In the genomic region with DNA sequence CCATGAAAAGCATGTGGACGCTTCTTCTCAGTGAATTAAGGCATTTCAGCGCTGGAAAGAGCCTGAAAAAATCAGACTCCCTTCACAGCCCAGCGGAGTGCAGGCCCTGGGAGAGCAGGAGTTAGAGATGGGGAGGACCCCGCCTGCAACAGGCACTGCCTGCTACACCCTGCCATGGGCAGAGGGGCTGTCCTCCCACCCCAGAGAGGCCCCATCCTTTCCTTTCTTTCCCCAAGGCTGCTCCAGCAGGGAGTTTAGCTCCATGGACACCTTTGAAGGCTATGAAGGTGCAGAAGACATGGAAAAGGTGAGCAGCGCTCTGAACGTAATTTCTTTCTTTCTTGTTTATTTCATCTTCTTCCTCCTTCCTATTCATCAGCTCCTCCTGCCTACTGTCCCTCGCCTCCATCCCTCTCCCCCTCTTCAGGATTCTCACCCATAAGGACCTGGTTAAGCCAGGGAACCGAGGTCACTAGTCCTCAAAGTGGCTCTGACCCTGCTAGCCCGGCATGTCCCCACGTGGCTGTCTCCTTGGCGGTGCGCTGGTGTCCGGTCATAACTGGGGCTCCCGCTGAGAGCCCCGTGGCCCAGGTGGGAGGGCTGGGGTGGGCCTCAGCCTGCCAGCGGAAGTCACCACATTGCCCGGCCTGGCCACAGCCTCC, we compare ENCODE assay signal across 9 cellular contexts. TPM values are rescaled to one million over a fixed set of nuclear protein-coding genes. Genes with fewer than 3 reads are reported as not detected.
DNase-seq lines count a peak whose midpoint lies in the region; ATAC-seq, FAIRE-seq and TF ChIP-seq lines count a peak whose summit lies in the region.
"Had no signal": no experiment of that assay in that cellular context is flagged by ENCODE, and none has a peak within 500 bp of the region (broad histone marks: within the 10 kb centered on the region; RNA-seq: fewer than 3 reads in every experiment).

No MANE protein-coding gene starts in this region.

- H3K9ac ChIP-seq in OCI-LY1 (ENCODE audit: low read length) (peak overlapping the region; percentile 88), colonic mucosa (ENCODE audit: low read depth in 2 of 2, low read length in 2 of 2) (peak overlapping the region in 1 of 2 donors; percentile 81)

- peaks cover 46 to 47% of the 10 kb centered on the region in 2 donors for H3K27me3 Mint-ChIP-seq in natural killer cell (ENCODE audit: low read depth in 2 of 2)

- no peaks in the 10 kb centered on the region for H4K20me1 ChIP-seq in OCI-LY1 (ENCODE audit: insufficient read depth, low read length)

- H3K4me1 ChIP-seq in OCI-LY1 (ENCODE audit: insufficient read depth, low read length, severe bottlenecking) (peaks cover 38% of the 10 kb centered on the region), colonic mucosa (no peaks in the 10 kb centered on the region)

- no peak for TF ChIP-seq CTCF in OCI-LY1 (IDR thresholded peaks at IDR 0.05; ENCODE audit: low read length)
- no peak for TF ChIP-seq CTCF in colonic mucosa (IDR thresholded peaks at IDR 0.05)
- TF ChIP-seq CTCF in natural killer cell (IDR thresholded peaks at IDR 0.05): no peak

- H3K4me2 ChIP-seq in OCI-LY1 (ENCODE audit: low read length): peak overlapping the region; percentile 92

- H3K27me3 ChIP-seq in OCI-LY1 (ENCODE audit: insufficient read depth, low read length) (peaks cover 13% of the 10 kb centered on the region), colonic mucosa (peaks cover 26% of the 10 kb centered on the region)

- DNase-seq in Caki2 (ENCODE audit: low read depth) (peak; percentile 10), colonic mucosa (peak; percentile 32), natural killer cell (no peak), NCI-H1436 (lab: John Stamatoyannopoulos, UW) (no peak), H54 (ENCODE audit: insufficient read length, low spot score) (no peak), NCI-H345 (lab: John Stamatoyannopoulos, UW) (no peak)

- H3K4me3 Mint-ChIP-seq in natural killer cell: peak overlapping the region; percentile 79

- H2AFZ ChIP-seq in OCI-LY1 (ENCODE audit: low read length): no peak overlapping the region

- H3K4me3 ChIP-seq in OCI-LY1 (ENCODE audit: low read depth, low read length, poor library complexity, severe bottlenecking) (peak overlapping the region; percentile 70), colonic mucosa (peak overlapping the region; percentile 56)

- no peaks in the 10 kb centered on the region for H3K36me3 Mint-ChIP-seq in natural killer cell

- H3K36me3 ChIP-seq in OCI-LY1 (ENCODE audit: insufficient read depth, low read length) (no peaks in the 10 kb centered on the region; the same call in 1 of the 2 replicates), colonic mucosa (no peaks in the 10 kb centered on the region)

- H3K79me2 ChIP-seq in OCI-LY1 (ENCODE audit: insufficient read depth, low read length): no peaks in the 10 kb centered on the region

- H3K27ac ChIP-seq in OCI-LY1 (ENCODE audit: low read depth, low read length, poor library complexity, severe bottlenecking): no peak overlapping the region
- no peak overlapping the region for H3K27ac ChIP-seq in colonic mucosa

- H3K27ac Mint-ChIP-seq in natural killer cell: no peak overlapping the region

- H3F3A ChIP-seq in OCI-LY1 (ENCODE audit: insufficient read depth, low read length): no peaks in the 10 kb centered on the region

- no peak for TF ChIP-seq POLR2A in H54 (IDR thresholded peaks at IDR 0.05; ENCODE audit: low read depth, low read length)

- H3K9me3 Mint-ChIP-seq in natural killer cell: no peaks in the 10 kb centered on the region

- FAIRE-seq in H54 (lab: Jason Lieb, UNC): no peak

- in situ Hi-C loops in Caki2 (cut with HindIII; ENCODE audit: low pct_unique_long_range_greater_than_20kb, low sequenced_read_pairs): no loop called here

- no peaks in the 10 kb centered on the region for H3K9me2 ChIP-seq in OCI-LY1 (ENCODE audit: low read depth, low read length)

- no peaks in the 10 kb centered on the region for H3K9me3 ChIP-seq in OCI-LY1 (ENCODE audit: low read length)
- H3K9me3 ChIP-seq in colonic mucosa: no peaks in the 10 kb centered on the region

- H3K4me1 Mint-ChIP-seq in natural killer cell: peaks cover 11 to 20% of the 10 kb centered on the region in 2 donors

- intact Hi-C loops in colonic mucosa (cut with DNase I) (no loop called here), natural killer cell (cut with micrococcal nuclease) (loop anchor here (10.0 kb wide), 1 partner anchor 842 kb away; no protein-coding TSS in a partner anchor)

- ATAC-seq in natural killer cell: peak in 1 of 3 donors; percentile 11
- ATAC-seq in GM19351 (IDR thresholded peaks at IDR 0.05; ENCODE audit: unreplicated experiment): no peak

RNA-seq across cellular contexts. Expression of gene ADIPOQ, which starts 16.1 kb away (rescaled TPM):
- total RNA-seq in Caki2 (2014; rRNA removed; shearing (Covaris generic); ENCODE audit: low replicate concordance): not detected in 2 replicates
- total RNA-seq in colonic mucosa (under 1 TPM; 0.17 to 0.58 TPM), natural killer cell (not detected)
- total RNA-seq: glomerular endothelial cell had no signal

RNA-seq across cellular contexts. Expression of gene RFC4, which starts 20.2 kb away (rescaled TPM):
- total RNA-seq in Caki2 (2014; rRNA removed; shearing (Covaris generic); ENCODE audit: low replicate concordance): 74.0 and 165 TPM in 2 replicates
- total RNA-seq in colonic mucosa (10 to 100 TPM; 13.4 to 40.4 TPM), natural killer cell (10 to 100 TPM; 16.8 to 21.6 (median 17.3) TPM)

RNA-seq across cellular contexts. Expression of gene EIF4A2, which starts 43.1 kb away (rescaled TPM):
- total RNA-seq in Caki2 (2014; rRNA removed; shearing (Covaris generic); ENCODE audit: low replicate concordance): 96.9 and 135 TPM in 2 replicates
- 100 to 1,000 TPM; 337 to 366 TPM for total RNA-seq in colonic mucosa
- 100 to 1,000 TPM; 551 to 652 (median 621) TPM for total RNA-seq in natural killer cell

Comparison
In these comparisons a context has a peak if more than half of its experiments do, and no peak if none do; other contexts are left out.
1. DNase-seq: peak in Caki2 (single experiment) and colonic mucosa (single experiment); none in natural killer cell (single experiment), NCI-H1436 (single experiment), H54 (single experiment) and NCI-H345 (single experiment).